ENCODE assay signal across 2 cellular contexts in the genomic region with DNA sequence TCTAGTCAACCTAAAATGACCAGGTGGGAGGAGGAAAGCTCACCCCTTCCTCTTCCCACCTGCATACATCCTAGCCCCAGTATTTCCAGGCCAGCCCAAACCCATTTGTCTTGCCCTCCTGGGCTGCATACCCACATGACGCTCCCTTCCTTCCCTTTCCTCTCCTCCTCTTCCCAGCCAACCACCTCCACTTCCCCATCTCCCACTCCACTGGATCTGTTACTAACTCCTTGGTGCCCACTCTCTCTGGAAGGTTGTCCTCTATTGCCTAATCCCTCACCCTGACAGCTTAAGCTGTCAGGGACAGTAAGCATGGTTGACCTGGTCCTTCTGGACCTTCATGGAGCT.
TF ChIP-seq lines count a peak whose summit lies in the region.

No MANE protein-coding gene starts in this region.

TF ChIP-seq in SK-N-SH, 30 proteins besides CTCF, POLR2A, EP300 and RAD21 (continued from another document):
- TF ChIP-seq SIN3A (IDR thresholded peaks at IDR 0.05; ENCODE audit: borderline replicate concordance, low read depth, low read length) (no peak), MXI1 (IDR thresholded peaks at IDR 0.05; ENCODE audit: low read depth, low read length) (no peak), FOXM1 (IDR thresholded peaks at IDR 0.05; ENCODE audit: low read depth) (no peak), TEAD4 (IDR thresholded peaks at IDR 0.05; ENCODE audit: borderline replicate concordance, insufficient read depth) (no peak), SMC3 (IDR thresholded peaks at IDR 0.05; ENCODE audit: low read depth, low read length) (no peak), EZH2phosphoT487 (IDR thresholded peaks at IDR 0.05; ENCODE audit: borderline replicate concordance, low read depth) (no peak), NRF1 (IDR thresholded peaks at IDR 0.05; ENCODE audit: low read depth, low read length) (no peak), GATA2 (CRISPR knock-in tag; IDR thresholded peaks at IDR 0.05) (no peak), FOSL2 (IDR thresholded peaks at IDR 0.05; ENCODE audit: borderline replicate concordance, low read depth) (no peak), NFIC (IDR thresholded peaks at IDR 0.05; ENCODE audit: borderline replicate concordance) (no peak), GABPA (IDR thresholded peaks at IDR 0.05; ENCODE audit: low read depth) (no peak), JUND (IDR thresholded peaks at IDR 0.05) (no peak)
- TF ChIP-seq, protein P1, sequence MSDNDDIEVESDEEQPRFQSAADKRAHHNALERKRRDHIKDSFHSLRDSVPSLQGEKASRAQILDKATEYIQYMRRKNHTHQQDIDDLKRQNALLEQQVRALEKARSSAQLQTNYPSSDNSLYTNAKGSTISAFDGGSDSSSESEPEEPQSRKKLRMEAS (IDR thresholded peaks at IDR 0.05; ENCODE audit: low read depth): no peak
- TF ChIP-seq, protein P2, sequence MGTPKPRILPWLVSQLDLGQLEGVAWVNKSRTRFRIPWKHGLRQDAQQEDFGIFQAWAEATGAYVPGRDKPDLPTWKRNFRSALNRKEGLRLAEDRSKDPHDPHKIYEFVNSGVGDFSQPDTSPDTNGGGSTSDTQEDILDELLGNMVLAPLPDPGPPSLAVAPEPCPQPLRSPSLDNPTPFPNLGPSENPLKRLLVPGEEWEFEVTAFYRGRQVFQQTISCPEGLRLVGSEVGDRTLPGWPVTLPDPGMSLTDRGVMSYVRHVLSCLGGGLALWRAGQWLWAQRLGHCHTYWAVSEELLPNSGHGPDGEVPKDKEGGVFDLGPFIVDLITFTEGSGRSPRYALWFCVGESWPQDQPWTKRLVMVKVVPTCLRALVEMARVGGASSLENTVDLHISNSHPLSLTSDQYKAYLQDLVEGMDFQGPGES (IDR thresholded peaks at IDR 0.05; ENCODE audit: low read depth, low read length): no peak
- TF ChIP-seq, protein P3, sequence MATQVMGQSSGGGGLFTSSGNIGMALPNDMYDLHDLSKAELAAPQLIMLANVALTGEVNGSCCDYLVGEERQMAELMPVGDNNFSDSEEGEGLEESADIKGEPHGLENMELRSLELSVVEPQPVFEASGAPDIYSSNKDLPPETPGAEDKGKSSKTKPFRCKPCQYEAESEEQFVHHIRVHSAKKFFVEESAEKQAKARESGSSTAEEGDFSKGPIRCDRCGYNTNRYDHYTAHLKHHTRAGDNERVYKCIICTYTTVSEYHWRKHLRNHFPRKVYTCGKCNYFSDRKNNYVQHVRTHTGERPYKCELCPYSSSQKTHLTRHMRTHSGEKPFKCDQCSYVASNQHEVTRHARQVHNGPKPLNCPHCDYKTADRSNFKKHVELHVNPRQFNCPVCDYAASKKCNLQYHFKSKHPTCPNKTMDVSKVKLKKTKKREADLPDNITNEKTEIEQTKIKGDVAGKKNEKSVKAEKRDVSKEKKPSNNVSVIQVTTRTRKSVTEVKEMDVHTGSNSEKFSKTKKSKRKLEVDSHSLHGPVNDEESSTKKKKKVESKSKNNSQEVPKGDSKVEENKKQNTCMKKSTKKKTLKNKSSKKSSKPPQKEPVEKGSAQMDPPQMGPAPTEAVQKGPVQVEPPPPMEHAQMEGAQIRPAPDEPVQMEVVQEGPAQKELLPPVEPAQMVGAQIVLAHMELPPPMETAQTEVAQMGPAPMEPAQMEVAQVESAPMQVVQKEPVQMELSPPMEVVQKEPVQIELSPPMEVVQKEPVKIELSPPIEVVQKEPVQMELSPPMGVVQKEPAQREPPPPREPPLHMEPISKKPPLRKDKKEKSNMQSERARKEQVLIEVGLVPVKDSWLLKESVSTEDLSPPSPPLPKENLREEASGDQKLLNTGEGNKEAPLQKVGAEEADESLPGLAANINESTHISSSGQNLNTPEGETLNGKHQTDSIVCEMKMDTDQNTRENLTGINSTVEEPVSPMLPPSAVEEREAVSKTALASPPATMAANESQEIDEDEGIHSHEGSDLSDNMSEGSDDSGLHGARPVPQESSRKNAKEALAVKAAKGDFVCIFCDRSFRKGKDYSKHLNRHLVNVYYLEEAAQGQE (IDR thresholded peaks at IDR 0.05; ENCODE audit: low read depth, low read length): no peak

TF ChIP-seq in SK-N-SH treated with all-trans-retinoic acid at 6 μM for 48 hours, 23 proteins besides CTCF, POLR2A, EP300 and RAD21 (continued from another document):
- TF ChIP-seq SNAI2 (CRISPR knock-in tag; IDR thresholded peaks at IDR 0.05): no peak
- TF ChIP-seq, protein P4, sequence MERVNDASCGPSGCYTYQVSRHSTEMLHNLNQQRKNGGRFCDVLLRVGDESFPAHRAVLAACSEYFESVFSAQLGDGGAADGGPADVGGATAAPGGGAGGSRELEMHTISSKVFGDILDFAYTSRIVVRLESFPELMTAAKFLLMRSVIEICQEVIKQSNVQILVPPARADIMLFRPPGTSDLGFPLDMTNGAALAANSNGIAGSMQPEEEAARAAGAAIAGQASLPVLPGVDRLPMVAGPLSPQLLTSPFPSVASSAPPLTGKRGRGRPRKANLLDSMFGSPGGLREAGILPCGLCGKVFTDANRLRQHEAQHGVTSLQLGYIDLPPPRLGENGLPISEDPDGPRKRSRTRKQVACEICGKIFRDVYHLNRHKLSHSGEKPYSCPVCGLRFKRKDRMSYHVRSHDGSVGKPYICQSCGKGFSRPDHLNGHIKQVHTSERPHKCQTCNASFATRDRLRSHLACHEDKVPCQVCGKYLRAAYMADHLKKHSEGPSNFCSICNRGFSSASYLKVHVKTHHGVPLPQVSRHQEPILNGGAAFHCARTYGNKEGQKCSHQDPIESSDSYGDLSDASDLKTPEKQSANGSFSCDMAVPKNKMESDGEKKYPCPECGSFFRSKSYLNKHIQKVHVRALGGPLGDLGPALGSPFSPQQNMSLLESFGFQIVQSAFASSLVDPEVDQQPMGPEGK (CRISPR knock-in tag; IDR thresholded peaks at IDR 0.05; ENCODE audit: borderline replicate concordance): no peak
- no peak for TF ChIP-seq ZFP30 (CRISPR knock-in tag; IDR thresholded peaks at IDR 0.05)
- TF ChIP-seq OSR1 (CRISPR knock-in tag; IDR thresholded peaks at IDR 0.05): no peak
- TF ChIP-seq, protein P5, sequence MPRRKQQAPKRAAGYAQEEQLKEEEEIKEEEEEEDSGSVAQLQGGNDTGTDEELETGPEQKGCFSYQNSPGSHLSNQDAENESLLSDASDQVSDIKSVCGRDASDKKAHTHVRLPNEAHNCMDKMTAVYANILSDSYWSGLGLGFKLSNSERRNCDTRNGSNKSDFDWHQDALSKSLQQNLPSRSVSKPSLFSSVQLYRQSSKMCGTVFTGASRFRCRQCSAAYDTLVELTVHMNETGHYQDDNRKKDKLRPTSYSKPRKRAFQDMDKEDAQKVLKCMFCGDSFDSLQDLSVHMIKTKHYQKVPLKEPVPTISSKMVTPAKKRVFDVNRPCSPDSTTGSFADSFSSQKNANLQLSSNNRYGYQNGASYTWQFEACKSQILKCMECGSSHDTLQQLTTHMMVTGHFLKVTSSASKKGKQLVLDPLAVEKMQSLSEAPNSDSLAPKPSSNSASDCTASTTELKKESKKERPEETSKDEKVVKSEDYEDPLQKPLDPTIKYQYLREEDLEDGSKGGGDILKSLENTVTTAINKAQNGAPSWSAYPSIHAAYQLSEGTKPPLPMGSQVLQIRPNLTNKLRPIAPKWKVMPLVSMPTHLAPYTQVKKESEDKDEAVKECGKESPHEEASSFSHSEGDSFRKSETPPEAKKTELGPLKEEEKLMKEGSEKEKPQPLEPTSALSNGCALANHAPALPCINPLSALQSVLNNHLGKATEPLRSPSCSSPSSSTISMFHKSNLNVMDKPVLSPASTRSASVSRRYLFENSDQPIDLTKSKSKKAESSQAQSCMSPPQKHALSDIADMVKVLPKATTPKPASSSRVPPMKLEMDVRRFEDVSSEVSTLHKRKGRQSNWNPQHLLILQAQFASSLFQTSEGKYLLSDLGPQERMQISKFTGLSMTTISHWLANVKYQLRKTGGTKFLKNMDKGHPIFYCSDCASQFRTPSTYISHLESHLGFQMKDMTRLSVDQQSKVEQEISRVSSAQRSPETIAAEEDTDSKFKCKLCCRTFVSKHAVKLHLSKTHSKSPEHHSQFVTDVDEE (CRISPR knock-in tag; IDR thresholded peaks at IDR 0.05): no peak
- TF ChIP-seq, protein P6, sequence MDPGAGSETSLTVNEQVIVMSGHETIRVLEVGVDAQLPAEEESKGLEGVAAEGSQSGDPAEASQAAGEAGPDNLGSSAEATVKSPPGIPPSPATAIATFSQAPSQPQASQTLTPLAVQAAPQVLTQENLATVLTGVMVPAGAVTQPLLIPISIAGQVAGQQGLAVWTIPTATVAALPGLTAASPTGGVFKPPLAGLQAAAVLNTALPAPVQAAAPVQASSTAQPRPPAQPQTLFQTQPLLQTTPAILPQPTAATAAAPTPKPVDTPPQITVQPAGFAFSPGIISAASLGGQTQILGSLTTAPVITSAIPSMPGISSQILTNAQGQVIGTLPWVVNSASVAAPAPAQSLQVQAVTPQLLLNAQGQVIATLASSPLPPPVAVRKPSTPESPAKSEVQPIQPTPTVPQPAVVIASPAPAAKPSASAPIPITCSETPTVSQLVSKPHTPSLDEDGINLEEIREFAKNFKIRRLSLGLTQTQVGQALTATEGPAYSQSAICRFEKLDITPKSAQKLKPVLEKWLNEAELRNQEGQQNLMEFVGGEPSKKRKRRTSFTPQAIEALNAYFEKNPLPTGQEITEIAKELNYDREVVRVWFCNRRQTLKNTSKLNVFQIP (CRISPR knock-in tag; IDR thresholded peaks at IDR 0.05; ENCODE audit: borderline replicate concordance, low read depth): no peak
- TF ChIP-seq, protein P7, sequence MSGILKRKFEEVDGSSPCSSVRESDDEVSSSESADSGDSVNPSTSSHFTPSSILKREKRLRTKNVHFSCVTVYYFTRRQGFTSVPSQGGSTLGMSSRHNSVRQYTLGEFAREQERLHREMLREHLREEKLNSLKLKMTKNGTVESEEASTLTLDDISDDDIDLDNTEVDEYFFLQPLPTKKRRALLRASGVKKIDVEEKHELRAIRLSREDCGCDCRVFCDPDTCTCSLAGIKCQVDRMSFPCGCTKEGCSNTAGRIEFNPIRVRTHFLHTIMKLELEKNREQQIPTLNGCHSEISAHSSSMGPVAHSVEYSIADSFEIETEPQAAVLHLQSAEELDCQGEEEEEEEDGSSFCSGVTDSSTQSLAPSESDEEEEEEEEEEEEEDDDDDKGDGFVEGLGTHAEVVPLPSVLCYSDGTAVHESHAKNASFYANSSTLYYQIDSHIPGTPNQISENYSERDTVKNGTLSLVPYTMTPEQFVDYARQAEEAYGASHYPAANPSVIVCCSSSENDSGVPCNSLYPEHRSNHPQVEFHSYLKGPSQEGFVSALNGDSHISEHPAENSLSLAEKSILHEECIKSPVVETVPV (CRISPR knock-in tag; IDR thresholded peaks at IDR 0.05): no peak
- no peak for TF ChIP-seq ARNTL (CRISPR knock-in tag; IDR thresholded peaks at IDR 0.05; ENCODE audit: borderline replicate concordance, low read depth)
- TF ChIP-seq RARB (CRISPR knock-in tag; IDR thresholded peaks at IDR 0.05): no peak
- TF ChIP-seq, protein P8, sequence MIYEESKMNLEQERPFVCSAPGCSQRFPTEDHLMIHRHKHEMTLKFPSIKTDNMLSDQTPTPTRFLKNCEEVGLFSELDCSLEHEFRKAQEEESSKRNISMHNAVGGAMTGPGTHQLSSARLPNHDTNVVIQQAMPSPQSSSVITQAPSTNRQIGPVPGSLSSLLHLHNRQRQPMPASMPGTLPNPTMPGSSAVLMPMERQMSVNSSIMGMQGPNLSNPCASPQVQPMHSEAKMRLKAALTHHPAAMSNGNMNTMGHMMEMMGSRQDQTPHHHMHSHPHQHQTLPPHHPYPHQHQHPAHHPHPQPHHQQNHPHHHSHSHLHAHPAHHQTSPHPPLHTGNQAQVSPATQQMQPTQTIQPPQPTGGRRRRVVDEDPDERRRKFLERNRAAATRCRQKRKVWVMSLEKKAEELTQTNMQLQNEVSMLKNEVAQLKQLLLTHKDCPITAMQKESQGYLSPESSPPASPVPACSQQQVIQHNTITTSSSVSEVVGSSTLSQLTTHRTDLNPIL (CRISPR knock-in tag; IDR thresholded peaks at IDR 0.05; ENCODE audit: low read depth): no peak
- TF ChIP-seq ZNF70 (CRISPR knock-in tag; IDR thresholded peaks at IDR 0.05): no peak
- TF ChIP-seq TOX (CRISPR knock-in tag; IDR thresholded peaks at IDR 0.05; ENCODE audit: borderline replicate concordance): no peak
- TF ChIP-seq PPARA (CRISPR knock-in tag; IDR thresholded peaks at IDR 0.05; ENCODE audit: borderline replicate concordance): no peak
- TF ChIP-seq ISL1 (CRISPR knock-in tag; IDR thresholded peaks at IDR 0.05): no peak
- no peak for TF ChIP-seq ZNF565 (CRISPR knock-in tag; conservative IDR thresholded peaks at IDR 0.05; ENCODE audit: low read depth)
- TF ChIP-seq BACH2 (CRISPR knock-in tag; IDR thresholded peaks at IDR 0.05; ENCODE audit: borderline replicate concordance): no peak
- TF ChIP-seq ZFP3 (CRISPR knock-in tag; IDR thresholded peaks at IDR 0.05): no peak
